ENCODE assay signal across 8 cellular contexts in genomic region chr13:91347212-91347995, GRCh38. TPM values are rescaled to one million over a fixed set of nuclear protein-coding genes. Genes with fewer than 3 reads are reported as not detected.
DNase-seq lines count a peak whose midpoint lies in the region; ATAC-seq, FAIRE-seq and TF ChIP-seq lines count a peak whose summit lies in the region.

Gene MIR17HG, plus strand, starts transcription at chr13:91347687.

- BruUV-seq in HepG2 (replicated peaks; lab: Mats Ljungman, UMichigan): no TSS peak

- H2AFZ ChIP-seq in HepG2 (ENCODE audit: low read length): peak within 1 kb of the TSS; percentile 84

- no peak for TF ChIP-seq EP300 in HepG2 (IDR thresholded peaks at IDR 0.05; ENCODE audit: low read depth in 2 of 2, low read length in 2 of 2)
- TF ChIP-seq EP300 in HepG2 (CRISPR knock-in tag; IDR thresholded peaks at IDR 0.05; ENCODE audit: borderline replicate concordance): no peak

- H3K27ac ChIP-seq in C4-2B (peak within 1 kb of the TSS; percentile 100), HepG2 (ENCODE audit: extremely low read length, insufficient read depth, low read length) (peak within 1 kb of the TSS; percentile 89)

- H3K27me3 ChIP-seq in HepG2 (ENCODE audit: control insufficient read depth in 1 of 2, insufficient read depth in 2 of 2, low read length in 2 of 2): peaks cover 0 to 16% of the 10 kb centered on the region in 2 experiments; a peak in 4 of 5 replicates

- peak within 1 kb of the TSS; percentile 78 to 88 (median 82) for H3K4me3 ChIP-seq in HepG2 (replicated peaks in 1 of 3; ENCODE audit: insufficient read depth in 1 of 3, low read depth in 2 of 3, low read length in 3 of 3)

- DNase-seq in NCI-H748 (lab: John Stamatoyannopoulos, UW; ENCODE audit: unreplicated experiment) (peak; percentile 97), cortex of kidney (lab: John Stamatoyannopoulos, UW) (peak; percentile 30), HepG2 (ENCODE audit: low spot score) (peak; percentile 84)
- DNase-seq in activated CD4-positive, alpha-beta T cell treated with anti-CD3 and anti-CD28 coated beads, Interleukin-2, amount 50 U/mL, for 1 hour: peak; percentile 80
- peak; percentile 87 for DNase-seq in stimulated activated CD4-positive, alpha-beta T cell treated with anti-CD3 and anti-CD28 coated beads, Interleukin-2, amount 100 ng/mL, for 4 hours (ENCODE audit: low read depth)

- in situ Hi-C loops in HepG2 (cut with HindIII; ENCODE audit: extremely low pct_ligation_motif_present, low pct_unique_long_range_greater_than_20kb): no loop called here

- FAIRE-seq in HepG2 (lab: Jason Lieb, UNC): no peak

- CTCF ChIA-PET in HepG2 (lab: Yijun Ruan, JAX; ENCODE audit: low intra/inter-chr PET ratio, low total read pairs): no interaction called here

- peak within 1 kb of the TSS; percentile 68 for H3K4me2 ChIP-seq in HepG2 (ENCODE audit: low read depth, low read length)

- H3K36me3 ChIP-seq in HepG2 (replicated peaks in 1 of 2; ENCODE audit: control insufficient read depth in 1 of 2, insufficient read depth in 2 of 2, low read length in 2 of 2): peaks cover 4 to 30% of the 10 kb centered on the region in 2 experiments; a peak in 4 of 5 replicates

- ATAC-seq in GM19395 (IDR thresholded peaks at IDR 0.05; ENCODE audit: unreplicated experiment) (peak; percentile 59), HG03521 (IDR thresholded peaks at IDR 0.05; ENCODE audit: unreplicated experiment) (peak; percentile 51), HepG2 (peak; percentile 87)

- POLR2A ChIA-PET in HepG2 (lab: Yijun Ruan, JAX): interaction anchor here (1.2 to 1.4 kb wide), 2 partner anchors 12 to 25 kb away, joined by 3 to 5 read pairs; no protein-coding TSS in a partner anchor

- no peak for TF ChIP-seq CTCF in C4-2B (conservative IDR thresholded peaks at IDR 0.05)
- TF ChIP-seq CTCF in HepG2 (CRISPR knock-in tag; IDR thresholded peaks at IDR 0.05): no peak

- peaks cover 39% of the 10 kb centered on the region for H3K79me2 ChIP-seq in HepG2 (ENCODE audit: insufficient read depth, low read length)

- H3K9me3 ChIP-seq in HepG2 (ENCODE audit: low read length): no peaks in the 10 kb centered on the region

- peak; percentile 84 to 91 for TF ChIP-seq POLR2A in HepG2 (IDR thresholded peaks at IDR 0.05; ENCODE audit: insufficient read depth in 1 of 2, low read depth in 2 of 2, low read length in 2 of 2)

- peaks cover 35% of the 10 kb centered on the region for H3K4me1 ChIP-seq in HepG2 (ENCODE audit: insufficient read depth, low read length)

- 2% methylated on average over 10 of the region's 103 CpGs for WGBS in HepG2 (ENCODE audit: low lambda C conversion rate)

- intact Hi-C loops in HepG2 (cut with micrococcal nuclease; ENCODE audit: unreplicated experiment): no loop called here

- peak; percentile 15; the same call in 1 of the 2 replicates for TF ChIP-seq RAD21 in HepG2 (CRISPR knock-in tag; IDR thresholded peaks at IDR 0.05)

- peak within 1 kb of the TSS; percentile 95 for H3K9ac ChIP-seq in HepG2 (ENCODE audit: insufficient read depth, low read depth, low read length)

- H4K20me1 ChIP-seq in HepG2 (ENCODE audit: insufficient read depth, low read length): peaks cover 35% of the 10 kb centered on the region

TF ChIP-seq in HepG2, 621 proteins besides CTCF, POLR2A, EP300 and RAD21 (continues in another document):
- TF ChIP-seq ZNF800 (CRISPR knock-in tag; IDR thresholded peaks at IDR 0.05): peak; percentile 74; the same call in 1 of the 2 replicates
- TF ChIP-seq GABPB1 (CRISPR knock-in tag; IDR thresholded peaks at IDR 0.05): peak; percentile 79
- peak; percentile 4; the same call in 1 of the 2 replicates for TF ChIP-seq BCL6 (CRISPR knock-in tag; IDR thresholded peaks at IDR 0.05)
- TF ChIP-seq ZNF672 (CRISPR knock-in tag; IDR thresholded peaks at IDR 0.05): 0 out of 2 replicates have a peak, but pooled peaks have one; percentile 59
- TF ChIP-seq ETV5 (CRISPR knock-in tag; IDR thresholded peaks at IDR 0.05; ENCODE audit: borderline replicate concordance): 0 out of 2 replicates have a peak, but pooled peaks have one; percentile 7
- TF ChIP-seq ZBTB10 (CRISPR knock-in tag; IDR thresholded peaks at IDR 0.05; ENCODE audit: borderline replicate concordance): no peak
- no peak for TF ChIP-seq HDAC6 (IDR thresholded peaks at IDR 0.05; ENCODE audit: low read depth, low read length)
- peak; percentile 75; the same call in 1 of the 2 replicates for TF ChIP-seq ZSCAN21 (CRISPR knock-in tag; IDR thresholded peaks at IDR 0.05; ENCODE audit: borderline replicate concordance)
- TF ChIP-seq ZNF552 (CRISPR knock-in tag; IDR thresholded peaks at IDR 0.05; ENCODE audit: borderline replicate concordance): 0 out of 2 replicates have a peak, but pooled peaks have one; percentile 64
- peak; percentile 49; the same call in 1 of the 2 replicates for TF ChIP-seq ZNF329 (CRISPR knock-in tag; IDR thresholded peaks at IDR 0.05; ENCODE audit: low read depth)
- TF ChIP-seq HMGA1 (CRISPR knock-in tag; conservative IDR thresholded peaks at IDR 0.05): no peak
- 0 out of 2 replicates have a peak, but pooled peaks have one; percentile 28 for TF ChIP-seq PRMT3 (CRISPR knock-in tag; IDR thresholded peaks at IDR 0.05; ENCODE audit: borderline replicate concordance, low read depth)
- TF ChIP-seq ATM (IDR thresholded peaks at IDR 0.05; ENCODE audit: borderline replicate concordance): no peak
- TF ChIP-seq ZNF777 (CRISPR knock-in tag; IDR thresholded peaks at IDR 0.05): peak; percentile 89
- TF ChIP-seq ZMAT3 (CRISPR knock-in tag; conservative IDR thresholded peaks at IDR 0.05): no peak

RNA-seq across cellular contexts. Expression of gene MIR17HG, which starts in this region (rescaled TPM):
- total RNA-seq in HepG2 (2016; rRNA removed; fragmentation: Illumina TruSeq; extraction: Trizol): 0.73 and 12.3 TPM in 2 replicates
- total RNA-seq in HepG2 (2016; cell fraction: cytosol; rRNA removed; fragmentation: Illumina TruSeq; extraction: Trizol; ENCODE audit: low read depth): 1.0 and 1.1 TPM in 2 replicates
- 0.51 and 10.4 TPM in 2 replicates for total RNA-seq in HepG2 (2016; cell fraction: insoluble cytoplasmic fraction; rRNA removed; fragmentation: Illumina TruSeq; extraction: Trizol)
- 1.2 TPM in 2 replicates for total RNA-seq in HepG2 (2016; cell fraction: membrane; rRNA removed; fragmentation: Illumina TruSeq; extraction: Trizol)
- 55.1 and 55.2 TPM in 2 replicates for total RNA-seq in HepG2 (2016; cell fraction: nucleus; rRNA removed; fragmentation: Illumina TruSeq; extraction: Trizol)
- 2.0 and 2.5 TPM in 2 replicates for polyA plus RNA-seq in HepG2 (2011; rRNA removed)
- polyA plus RNA-seq in HepG2 (2011; cell fraction: cytosol; rRNA removed): 0.23 and 0.53 TPM in 2 replicates
- 3.3 and 5.4 TPM in 2 replicates for polyA plus RNA-seq in HepG2 (2011; cell fraction: nucleus; rRNA removed)
- 2.2 and 3.0 TPM in 2 replicates for polyA plus RNA-seq in HepG2 (2012)
- polyA plus RNA-seq in HepG2 (2016; cell fraction: cytosol; fragmentation: Illumina TruSeq; extraction: Trizol; ENCODE audit: low read depth): 0.89 and 1.3 TPM in 2 replicates
- polyA plus RNA-seq in HepG2 (2016; cell fraction: insoluble cytoplasmic fraction; fragmentation: Illumina TruSeq; extraction: Trizol; ENCODE audit: low read depth): 0.40 and 0.74 TPM in 2 replicates
- polyA plus RNA-seq in HepG2 (2016; cell fraction: membrane; fragmentation: Illumina TruSeq; extraction: Trizol; ENCODE audit: low read depth): 1.1 and 1.3 TPM in 2 replicates
- 8.4 and 8.8 TPM in 2 replicates for polyA plus RNA-seq in HepG2 (2016; cell fraction: nucleus; fragmentation: Illumina TruSeq; extraction: Trizol; ENCODE audit: insufficient read depth, low read depth)
- 8.9 and 26.4 TPM in 2 replicates for polyA minus RNA-seq in HepG2 (2011; rRNA and poly(A)+ RNA removed; ENCODE audit: low replicate concordance)
- 0.59 and 1.4 TPM in 2 replicates for polyA minus RNA-seq in HepG2 (2011; cell fraction: cytosol; rRNA and poly(A)+ RNA removed)
- 159 and 193 TPM in 2 replicates for polyA minus RNA-seq in HepG2 (2011; cell fraction: nucleus; rRNA and poly(A)+ RNA removed)

Comparison
In these comparisons a context has a peak if more than half of its experiments do, and no peak if none do; other contexts are left out.
1. Peak in every context shown above with its lines: DNase-seq, ATAC-seq, H3K4me3 ChIP-seq and H3K27ac ChIP-seq.
2. DNase-seq: peak in every context shown above with its lines; median percentile 97 in NCI-H748; 87 in stimulated activated CD4-positive, alpha-beta T cell treated with anti-CD3 and anti-CD28 coated beads, Interleukin-2, amount 100 ng/mL, for 4 hours; 84 in HepG2; 80 in activated CD4-positive, alpha-beta T cell treated with anti-CD3 and anti-CD28 coated beads, Interleukin-2, amount 50 U/mL, for 1 hour; 30 in cortex of kidney.